Comparison of ENCODE assay signal across 1 cellular context in the genomic region with DNA sequence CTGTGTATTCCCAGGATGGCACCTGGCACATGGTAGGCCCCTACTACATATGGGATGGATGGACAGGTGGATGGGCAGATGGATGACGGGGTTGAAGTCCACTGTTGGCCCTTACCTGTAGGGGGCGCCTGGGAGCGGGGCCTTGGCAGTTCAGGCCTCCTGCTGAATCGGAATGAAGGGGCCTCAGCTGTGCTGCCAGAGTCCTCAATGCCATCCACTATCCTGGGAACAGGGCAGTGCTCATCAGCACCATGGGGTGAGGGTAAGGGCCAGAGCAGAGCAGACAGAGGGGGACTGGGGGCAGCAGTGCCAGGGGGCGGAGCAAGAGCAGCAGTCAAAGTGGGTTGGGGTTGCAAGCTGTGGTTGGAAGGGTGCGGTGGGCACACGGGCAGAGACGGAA.
TF ChIP-seq lines count a peak whose summit lies in the region.

No MANE protein-coding gene starts in this region.

TF ChIP-seq in HCT116, 20 proteins besides CTCF, POLR2A, EP300 and RAD21:
- no peak for TF ChIP-seq ZNF274 (IDR thresholded peaks at IDR 0.05; ENCODE audit: low read depth, low read length)
- TF ChIP-seq, protein P1, sequence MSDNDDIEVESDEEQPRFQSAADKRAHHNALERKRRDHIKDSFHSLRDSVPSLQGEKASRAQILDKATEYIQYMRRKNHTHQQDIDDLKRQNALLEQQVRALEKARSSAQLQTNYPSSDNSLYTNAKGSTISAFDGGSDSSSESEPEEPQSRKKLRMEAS (IDR thresholded peaks at IDR 0.05): no peak
- TF ChIP-seq ZFX (IDR thresholded peaks at IDR 0.05): no peak
- TF ChIP-seq, protein P2, sequence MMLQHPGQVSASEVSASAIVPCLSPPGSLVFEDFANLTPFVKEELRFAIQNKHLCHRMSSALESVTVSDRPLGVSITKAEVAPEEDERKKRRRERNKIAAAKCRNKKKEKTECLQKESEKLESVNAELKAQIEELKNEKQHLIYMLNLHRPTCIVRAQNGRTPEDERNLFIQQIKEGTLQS (IDR thresholded peaks at IDR 0.05): no peak
- no peak for TF ChIP-seq SRF (IDR thresholded peaks at IDR 0.05; ENCODE audit: low read depth)
- TF ChIP-seq FOSL1 (IDR thresholded peaks at IDR 0.05; ENCODE audit: low read depth): no peak
- TF ChIP-seq, protein P3, sequence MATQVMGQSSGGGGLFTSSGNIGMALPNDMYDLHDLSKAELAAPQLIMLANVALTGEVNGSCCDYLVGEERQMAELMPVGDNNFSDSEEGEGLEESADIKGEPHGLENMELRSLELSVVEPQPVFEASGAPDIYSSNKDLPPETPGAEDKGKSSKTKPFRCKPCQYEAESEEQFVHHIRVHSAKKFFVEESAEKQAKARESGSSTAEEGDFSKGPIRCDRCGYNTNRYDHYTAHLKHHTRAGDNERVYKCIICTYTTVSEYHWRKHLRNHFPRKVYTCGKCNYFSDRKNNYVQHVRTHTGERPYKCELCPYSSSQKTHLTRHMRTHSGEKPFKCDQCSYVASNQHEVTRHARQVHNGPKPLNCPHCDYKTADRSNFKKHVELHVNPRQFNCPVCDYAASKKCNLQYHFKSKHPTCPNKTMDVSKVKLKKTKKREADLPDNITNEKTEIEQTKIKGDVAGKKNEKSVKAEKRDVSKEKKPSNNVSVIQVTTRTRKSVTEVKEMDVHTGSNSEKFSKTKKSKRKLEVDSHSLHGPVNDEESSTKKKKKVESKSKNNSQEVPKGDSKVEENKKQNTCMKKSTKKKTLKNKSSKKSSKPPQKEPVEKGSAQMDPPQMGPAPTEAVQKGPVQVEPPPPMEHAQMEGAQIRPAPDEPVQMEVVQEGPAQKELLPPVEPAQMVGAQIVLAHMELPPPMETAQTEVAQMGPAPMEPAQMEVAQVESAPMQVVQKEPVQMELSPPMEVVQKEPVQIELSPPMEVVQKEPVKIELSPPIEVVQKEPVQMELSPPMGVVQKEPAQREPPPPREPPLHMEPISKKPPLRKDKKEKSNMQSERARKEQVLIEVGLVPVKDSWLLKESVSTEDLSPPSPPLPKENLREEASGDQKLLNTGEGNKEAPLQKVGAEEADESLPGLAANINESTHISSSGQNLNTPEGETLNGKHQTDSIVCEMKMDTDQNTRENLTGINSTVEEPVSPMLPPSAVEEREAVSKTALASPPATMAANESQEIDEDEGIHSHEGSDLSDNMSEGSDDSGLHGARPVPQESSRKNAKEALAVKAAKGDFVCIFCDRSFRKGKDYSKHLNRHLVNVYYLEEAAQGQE (IDR thresholded peaks at IDR 0.05; ENCODE audit: low read depth): no peak
- no peak for TF ChIP-seq POLR2AphosphoS5 (IDR thresholded peaks at IDR 0.05; ENCODE audit: low read depth, low read length)
- no peak for TF ChIP-seq CEBPB (IDR thresholded peaks at IDR 0.05; ENCODE audit: low read depth)
- no peak for TF ChIP-seq EGR1 (IDR thresholded peaks at IDR 0.05; ENCODE audit: low read depth)
- no peak for TF ChIP-seq JUND (IDR thresholded peaks at IDR 0.05)
- no peak for TF ChIP-seq ELF1 (IDR thresholded peaks at IDR 0.05; ENCODE audit: borderline replicate concordance, low read depth)
- no peak for TF ChIP-seq EZH2 (IDR thresholded peaks at IDR 0.05)
- no peak for TF ChIP-seq YY1 (IDR thresholded peaks at IDR 0.05; ENCODE audit: extremely low read depth, insufficient replicate concordance, low read depth, low read length)
- TF ChIP-seq SP1 (IDR thresholded peaks at IDR 0.05; ENCODE audit: low read depth): no peak
